ENCODE assay signal across 8 cellular contexts in the genomic region with DNA sequence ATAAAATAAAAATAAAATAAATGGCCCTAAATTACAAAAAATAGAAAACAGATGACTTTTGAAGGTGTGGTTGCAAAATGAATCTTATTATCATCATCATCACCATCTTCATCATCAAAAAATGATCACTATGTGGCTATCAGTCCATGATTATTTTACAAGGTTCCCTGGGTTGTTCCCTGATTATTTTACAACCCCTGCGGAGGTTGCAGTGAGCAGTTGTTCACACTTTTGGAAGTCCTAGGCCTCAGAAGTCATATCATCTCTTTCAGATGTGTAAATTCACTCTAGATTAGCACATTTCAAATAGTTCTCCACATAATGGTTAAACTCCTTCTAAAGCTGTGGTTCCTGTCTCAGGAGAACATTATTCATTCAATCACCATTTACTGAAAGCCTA.
"Had no signal": no experiment of that assay in that cellular context is flagged by ENCODE, and none has a peak within 500 bp of the region (broad histone marks: within the 10 kb centered on the region; RNA-seq: fewer than 3 reads in every experiment).

No MANE protein-coding gene starts in this region.

- ATAC-seq: HCT116, HepG2 had no signal

- H3K4me3 ChIP-seq: HAP-1 had no signal

- H3K4me3 Mint-ChIP-seq: IgD-negative memory B cell had no signal

- DNase-seq: GOT3, H7, KBM-7 had no signal

- H3K36me3 Mint-ChIP-seq: IgD-negative memory B cell had no signal

- H3K27ac Mint-ChIP-seq: IgD-negative memory B cell had no signal

- H3K9me3 Mint-ChIP-seq: IgD-negative memory B cell had no signal

- H3K36me3 ChIP-seq: HAP-1 had no signal

- H3K27ac ChIP-seq: HL-60 had no signal
